Comparison of ENCODE assay signal across 7 cellular contexts in the genomic region with DNA sequence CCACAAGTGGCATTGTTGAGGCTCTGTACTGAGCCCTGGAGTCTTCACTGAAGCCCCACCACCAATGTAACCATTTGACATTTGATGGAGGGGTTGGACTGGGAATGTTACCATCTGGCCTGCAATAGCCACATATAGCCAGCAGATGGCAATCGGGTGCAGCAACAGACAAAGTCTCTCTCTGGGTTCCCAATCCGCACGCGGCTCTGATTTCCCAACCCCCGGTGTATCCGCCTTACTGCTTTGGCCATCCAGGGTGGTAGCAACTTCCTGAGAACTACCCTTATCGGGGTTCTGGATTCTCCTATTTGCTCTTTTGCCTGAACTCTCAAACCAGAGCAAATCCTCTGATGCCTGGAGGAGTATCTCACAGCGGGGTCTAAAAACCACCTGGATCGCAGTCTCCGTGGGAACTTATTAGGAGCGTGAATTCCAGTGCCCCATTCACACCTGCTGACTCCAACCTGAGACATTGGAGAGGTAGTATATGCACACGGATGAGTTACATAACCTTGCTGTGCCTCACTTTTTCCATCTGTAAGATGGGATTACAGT. TPM values are rescaled to one million over a fixed set of nuclear protein-coding genes. Genes with fewer than 3 reads are reported as not detected.
DNase-seq lines count a peak whose midpoint lies in the region; ATAC-seq, FAIRE-seq and TF ChIP-seq lines count a peak whose summit lies in the region.

No MANE protein-coding gene starts in this region.

- no peak overlapping the region for H3K27ac Mint-ChIP-seq in T-helper 2 cell treated with Interferon-gamma antibody and Interleukin-4, amounts not matched to agents 5 μg/mL and 100 μg/mL, for 36 hours
- no peak overlapping the region for H3K27ac Mint-ChIP-seq in astrocyte (ENCODE audit: unreplicated experiment)

- H3K9ac ChIP-seq in astrocyte (ENCODE audit: low read length) = no peak overlapping the region

- no peak overlapping the region for H3K4me3 Mint-ChIP-seq in T-helper 2 cell treated with Interferon-gamma antibody and Interleukin-4, amounts not matched to agents 5 μg/mL and 100 μg/mL, for 36 hours
- H3K4me3 Mint-ChIP-seq in astrocyte (ENCODE audit: unreplicated experiment) = no peak overlapping the region

- FAIRE-seq in astrocyte (lab: Jason Lieb, UNC) = no peak

- no peaks in the 10 kb centered on the region for H3K79me2 ChIP-seq in astrocyte (ENCODE audit: insufficient read depth, low read length)

- H3K9me3 ChIP-seq in astrocyte (ENCODE audit: insufficient read depth, low read depth, low read length) (no peaks in the 10 kb centered on the region), gastrocnemius medialis (no peaks in the 10 kb centered on the region)

- TF ChIP-seq CTCF in GM12865 (IDR thresholded peaks at IDR 0.05; ENCODE audit: insufficient read depth, low read depth, low read length, missing control alignments) = peak; percentile 93
- TF ChIP-seq CTCF in astrocyte (IDR thresholded peaks at IDR 0.05; ENCODE audit: insufficient read depth, low read depth, low read length) = peak; percentile 98
- peak; percentile 82 to 94 (median 88) for TF ChIP-seq CTCF in gastrocnemius medialis (IDR thresholded peaks at IDR 0.05 in 4 of 5, conservative IDR thresholded peaks at IDR 0.05 in 1 of 5)

- H3K36me3 ChIP-seq in astrocyte (ENCODE audit: insufficient read depth, low read length) (no peaks in the 10 kb centered on the region), gastrocnemius medialis (no peaks in the 10 kb centered on the region)

- H2AFZ ChIP-seq in astrocyte (ENCODE audit: low read depth, low read length) = peak overlapping the region; percentile 34

- intact Hi-C loops in gastrocnemius medialis (cut with DNase I; ENCODE audit: low total_unique reads) = loop anchor here (2.0 to 5.0 kb wide), 3 partner anchors 116 to 250 kb away; partner anchors contain the start of genes ISCA2, LTBP2 and NPC2

- in situ Hi-C loops in gastrocnemius medialis (cut with MboI; ENCODE audit: low sequenced_read_pairs in 4 of 4) = loop anchor here in 2 of 4 donors (5.0 to 10.0 kb wide), 2 partner anchors 115 to 122 kb away; no protein-coding TSS in a partner anchor

- peaks cover 4% of the 10 kb centered on the region for H3K4me1 ChIP-seq in astrocyte (ENCODE audit: insufficient read depth, low read length)
- H3K4me1 ChIP-seq in gastrocnemius medialis = no peaks in the 10 kb centered on the region

- no peaks in the 10 kb centered on the region for H3K9me3 Mint-ChIP-seq in T-helper 2 cell treated with Interferon-gamma antibody and Interleukin-4, amounts not matched to agents 5 μg/mL and 100 μg/mL, for 36 hours
- no peaks in the 10 kb centered on the region for H3K9me3 Mint-ChIP-seq in astrocyte (ENCODE audit: unreplicated experiment)

- no peaks in the 10 kb centered on the region for H3K4me1 Mint-ChIP-seq in T-helper 2 cell treated with Interferon-gamma antibody and Interleukin-4, amounts not matched to agents 5 μg/mL and 100 μg/mL, for 36 hours (ENCODE audit: low read depth)
- H3K4me1 Mint-ChIP-seq in astrocyte (ENCODE audit: low read depth, unreplicated experiment) = peaks cover 2% of the 10 kb centered on the region

- H3K4me2 ChIP-seq in astrocyte (ENCODE audit: low read length) = peak overlapping the region; percentile 45

- no peaks in the 10 kb centered on the region for H3K36me3 Mint-ChIP-seq in T-helper 2 cell treated with Interferon-gamma antibody and Interleukin-4, amounts not matched to agents 5 μg/mL and 100 μg/mL, for 36 hours (ENCODE audit: low read depth)
- H3K36me3 Mint-ChIP-seq in astrocyte (ENCODE audit: low read depth, unreplicated experiment) = no peaks in the 10 kb centered on the region

- H3K27me3 ChIP-seq in astrocyte (ENCODE audit: insufficient read depth, low read length) (peaks cover 11% of the 10 kb centered on the region), gastrocnemius medialis (no peaks in the 10 kb centered on the region)

- H3K27me3 Mint-ChIP-seq in T-helper 2 cell treated with Interferon-gamma antibody and Interleukin-4, amounts not matched to agents 5 μg/mL and 100 μg/mL, for 36 hours (ENCODE audit: low read depth) = peaks cover 6% of the 10 kb centered on the region
- H3K27me3 Mint-ChIP-seq in astrocyte (ENCODE audit: low read depth, unreplicated experiment) = peaks cover 17% of the 10 kb centered on the region

- DNase-seq in GM12865 (ENCODE audit: low read depth) = peak; percentile 64
- peak; percentile 28 for DNase-seq in NCI-H146 treated with DMSO at 0.1 percent for 48 hours (lab: John Stamatoyannopoulos, UW; ENCODE audit: unreplicated experiment)
- DNase-seq in T-helper 2 cell treated with Interferon-gamma antibody and Interleukin-4, amounts not matched to agents 5 μg/mL and 100 μg/mL, for 36 hours (ENCODE audit: low spot score) = peak; percentile 48
- DNase-seq in astrocyte (ENCODE audit: low read depth) = peak; percentile 26
- DNase-seq in hippocampal formation (lab: John Stamatoyannopoulos, UW) = peak; percentile 19 to 52
- DNase-seq in gastrocnemius medialis = peak; percentile 56 to 69

- H4K20me1 ChIP-seq in astrocyte (ENCODE audit: insufficient read depth, low read length) = no peaks in the 10 kb centered on the region

- ATAC-seq in gastrocnemius medialis (peak; percentile 83 to 94), HG02571 (IDR thresholded peaks at IDR 0.05; ENCODE audit: unreplicated experiment) (no peak)

- H3K4me3 ChIP-seq in GM12865 (ENCODE audit: low read depth, low read length) (no peak overlapping the region), astrocyte (ENCODE audit: insufficient read depth, low read depth, low read length) (no peak overlapping the region), gastrocnemius medialis (no peak overlapping the region)

- no peak overlapping the region for H3K27ac ChIP-seq in astrocyte (ENCODE audit: low read depth, low read length)
- no peak overlapping the region for H3K27ac ChIP-seq in gastrocnemius medialis

- no peak for TF ChIP-seq POLR2A in gastrocnemius medialis (IDR thresholded peaks at IDR 0.05)

RNA-seq across cellular contexts. Expression of gene VRTN, which starts 14.2 kb away (rescaled TPM):
- total RNA-seq in astrocyte = 0.14 and 0.16 TPM in 2 replicates
- not detected for total RNA-seq in gastrocnemius medialis

RNA-seq across cellular contexts. Expression of gene ABCD4, which starts 59.7 kb away (rescaled TPM):
- total RNA-seq in astrocyte = 48.6 and 49.2 TPM in 2 replicates
- 10 to 100 TPM in 3 of 4 donors, 1 to 10 TPM in 1; 9.1 to 20.0 (median 11.5) TPM for total RNA-seq in gastrocnemius medialis
